In genomic region chr1:72284398-72285073, GRCh38 we compare ENCODE assay signal across 8 cellular contexts. TPM values are rescaled to one million over a fixed set of nuclear protein-coding genes. Genes with fewer than 3 reads are reported as not detected.
A peak's percentile ranks its signal among the peaks of the same experiment; 100 is the strongest.
DNase-seq lines count a peak whose midpoint lies in the region; ATAC-seq and TF ChIP-seq lines count a peak whose summit lies in the region.

No MANE protein-coding gene starts in this region.

- peaks cover 32% of the 10 kb centered on the region for H3K27me3 Mint-ChIP-seq in activated T-cell treated with anti-CD3 and anti-CD28 coated beads, Interleukin-2, amount 50 U/mL, for 24 hours

- peak overlapping the region; percentile 98 for H3K27ac ChIP-seq in AG04450 (ENCODE audit: low read depth, low read length)

- CTCF ChIA-PET in AG04450 (lab: Charles Lee): interaction anchor here (0.6 to 2.5 kb wide), 9 partner anchors 10 to 1051 kb away, joined by 3 to 9 read pairs (median 4); no protein-coding TSS in a partner anchor

- no peak overlapping the region for H3K4me3 Mint-ChIP-seq in activated T-cell treated with anti-CD3 and anti-CD28 coated beads, Interleukin-2, amount 50 U/mL, for 24 hours

- POLR2A ChIA-PET in AG04450 (lab: Yijun Ruan, JAX): interaction anchor here (0.5 to 0.9 kb wide), 5 partner anchors 11 to 350 kb away, joined by 3 to 4 read pairs (median 3); no protein-coding TSS in a partner anchor

- peak; percentile 26 for TF ChIP-seq CTCF in AG04450 (IDR thresholded peaks at IDR 0.05; ENCODE audit: low read depth, low read length)

- H3K4me3 ChIP-seq in AG04450 (ENCODE audit: low read depth, low read length): peak overlapping the region; percentile 82

- no peaks in the 10 kb centered on the region for H3K9me3 Mint-ChIP-seq in activated T-cell treated with anti-CD3 and anti-CD28 coated beads, Interleukin-2, amount 50 U/mL, for 24 hours

- peak; percentile 80 for DNase-seq in AG04450 (ENCODE audit: low read depth, low spot score)
- DNase-seq in NCI-H2081 (lab: John Stamatoyannopoulos, UW): peak; percentile 58 to 87
- peak; percentile 49 for DNase-seq in activated T-cell treated with anti-CD3 and anti-CD28 coated beads, Interleukin-2, amount 50 U/mL, for 24 hours
- DNase-seq in glomerular visceral epithelial cell (ENCODE audit: extremely low spot score): peak; percentile 91
- peak; percentile 89 for DNase-seq in non-pigmented ciliary epithelial cell (ENCODE audit: low read depth)
- DNase-seq in RKO (ENCODE audit: low spot score): no peak

- no peaks in the 10 kb centered on the region for H3K27me3 ChIP-seq in AG04450 (ENCODE audit: control insufficient read depth, insufficient read depth, low read length)

- peak; percentile 70 for ATAC-seq in GM18498 (IDR thresholded peaks at IDR 0.05; ENCODE audit: unreplicated experiment)
- ATAC-seq in HG02884 (IDR thresholded peaks at IDR 0.05; ENCODE audit: unreplicated experiment): peak; percentile 44

- H3K27ac Mint-ChIP-seq in activated T-cell treated with anti-CD3 and anti-CD28 coated beads, Interleukin-2, amount 50 U/mL, for 24 hours: no peak overlapping the region

- H3K9me3 ChIP-seq in AG04450 (ENCODE audit: control insufficient read depth, insufficient read depth, low read length): no peaks in the 10 kb centered on the region; the same call in 1 of the 2 replicates

- peaks cover 16% of the 10 kb centered on the region for H3K4me1 Mint-ChIP-seq in activated T-cell treated with anti-CD3 and anti-CD28 coated beads, Interleukin-2, amount 50 U/mL, for 24 hours (ENCODE audit: low read depth)

- no peaks in the 10 kb centered on the region for H3K36me3 Mint-ChIP-seq in activated T-cell treated with anti-CD3 and anti-CD28 coated beads, Interleukin-2, amount 50 U/mL, for 24 hours (ENCODE audit: low read depth)

RNA-seq across cellular contexts. Expression of gene NEGR1, which starts 2.2 kb away (rescaled TPM):
- 9.8 and 11.3 TPM in 2 replicates for polyA plus RNA-seq in AG04450 (2011; rRNA removed)
- polyA minus RNA-seq in AG04450 (2011; rRNA and poly(A)+ RNA removed): 15.2 and 25.2 TPM in 2 replicates
